20 cellular contexts compared by ENCODE assay signal in genomic region chr12:39966738-39967137, GRCh38.
DNase-seq lines count a peak whose midpoint lies in the region; ATAC-seq, FAIRE-seq and TF ChIP-seq lines count a peak whose summit lies in the region.
"Had no signal": no experiment of that assay in that cellular context is flagged by ENCODE, and none has a peak within 500 bp of the region (broad histone marks: within the 10 kb centered on the region; RNA-seq: fewer than 3 reads in every experiment).

No MANE protein-coding gene starts in this region.

- peak overlapping the region in 3 of 5 experiments; percentile 19 to 78 (median 78) for H3K27ac Mint-ChIP-seq in brain
- H3K27ac Mint-ChIP-seq: B cell; CD8-positive, alpha-beta T cell had no signal

- no peaks in the 10 kb centered on the region for H3K27me3 Mint-ChIP-seq in brain
- H3K27me3 Mint-ChIP-seq: B cell had no signal

- H3K36me3 Mint-ChIP-seq in brain: peaks cover 8% of the 10 kb centered on the region

- peaks cover 4 to 7% (median 6%) of the 10 kb centered on the region in 5 experiments for H3K9me3 Mint-ChIP-seq in brain

- TF ChIP-seq CTCF in brain (conservative IDR thresholded peaks at IDR 0.05): no peak

- TF ChIP-seq POLR2A in H54 (IDR thresholded peaks at IDR 0.05; ENCODE audit: low read depth, low read length): no peak

- peaks cover 24% of the 10 kb centered on the region for H3K4me1 Mint-ChIP-seq in brain
- H3K4me1 Mint-ChIP-seq: B cell had no signal

- H3K4me3 Mint-ChIP-seq in brain: peak overlapping the region in 1 of 5 experiments; percentile 4
- H3K4me3 Mint-ChIP-seq: B cell; CD8-positive, alpha-beta T cell had no signal

- peak; percentile 18 for DNase-seq in NCI-H1694 treated with DMSO at 0.1 percent for 48 hours (lab: John Stamatoyannopoulos, UW)
- DNase-seq in NCI-H1694 (lab: John Stamatoyannopoulos, UW): no peak
- peak; percentile 15 for DNase-seq in left kidney (ENCODE audit: low read depth, low spot score)
- DNase-seq in H54 (ENCODE audit: insufficient read length, low spot score): no peak
- DNase-seq in T-helper 9 cell: no peak
- DNase-seq: Caco-2; CD8-positive, alpha-beta T cell; DND-41; Karpas-422; NCI-H1092 treated with DMSO at 0.1 percent for 48 hours; NCI-H1436; NCI-H1930; NCI-H2107; NCI-H526; PC-9 had no signal

- no peak for FAIRE-seq in H54 (lab: Jason Lieb, UNC)
- FAIRE-seq: HepG2 had no signal

- ATAC-seq in GM18511 (IDR thresholded peaks at IDR 0.05; ENCODE audit: unreplicated experiment): no peak
- ATAC-seq: CD8-positive, alpha-beta T cell; HepG2; Right ventricle myocardium inferior had no signal

Comparison
In these comparisons a context has a peak if more than half of its experiments do, and no peak if none do; other contexts are left out.
1. DNase-seq: peak in NCI-H1694 treated with DMSO at 0.1 percent for 48 hours (single experiment) and left kidney (single experiment); none in NCI-H1694 (single experiment), H54 (single experiment) and T-helper 9 cell (single experiment).